Comparison of ENCODE assay signal across 1 cellular context in genomic region chr16:630815-631405, GRCh38.
TF ChIP-seq lines count a peak whose summit lies in the region.

Gene WFIKKN1, plus strand, starts transcription at chr16:630985. Its CDS starts 269 bp downstream, at chr16:631254.

TF ChIP-seq in WTC11, 78 proteins besides CTCF, POLR2A, EP300 and RAD21 (continued from another document):
- TF ChIP-seq AFF4 (CRISPR knock-in tag; IDR thresholded peaks at IDR 0.05; ENCODE audit: borderline replicate concordance) (no peak), ATF6 (CRISPR knock-in tag; IDR thresholded peaks at IDR 0.05) (no peak), TEAD1 (CRISPR knock-in tag; IDR thresholded peaks at IDR 0.05) (no peak; the same call in 1 of the 2 replicates), STAT6 (CRISPR knock-in tag; conservative IDR thresholded peaks at IDR 0.05; ENCODE audit: low read depth) (no peak), FOXP1 (CRISPR knock-in tag; IDR thresholded peaks at IDR 0.05; ENCODE audit: borderline replicate concordance) (peak; percentile 52; the same call in 1 of the 2 replicates), CREM (CRISPR knock-in tag; IDR thresholded peaks at IDR 0.05) (no peak), SP1 (CRISPR knock-in tag; conservative IDR thresholded peaks at IDR 0.05) (peak; percentile 58), NR3C1 (CRISPR knock-in tag; conservative IDR thresholded peaks at IDR 0.05; ENCODE audit: low read depth) (0 out of 2 replicates have a peak, but pooled peaks have one; percentile 21), EMX1 (CRISPR knock-in tag; IDR thresholded peaks at IDR 0.05) (no peak), NR2C2 (CRISPR knock-in tag; IDR thresholded peaks at IDR 0.05) (no peak), ARID4B (CRISPR knock-in tag; IDR thresholded peaks at IDR 0.05; ENCODE audit: borderline replicate concordance) (peak; percentile 15; the same call in 1 of the 2 replicates), ZNF232 (CRISPR knock-in tag; IDR thresholded peaks at IDR 0.05) (peak; percentile 56; the same call in 1 of the 2 replicates), ZNF416 (CRISPR knock-in tag; IDR thresholded peaks at IDR 0.05) (no peak), PRRX2 (CRISPR knock-in tag; IDR thresholded peaks at IDR 0.05) (no peak), ATF2 (CRISPR knock-in tag; IDR thresholded peaks at IDR 0.05; ENCODE audit: borderline replicate concordance, low read depth) (no peak), GABPB1 (CRISPR knock-in tag; IDR thresholded peaks at IDR 0.05) (0 out of 2 replicates have a peak, but pooled peaks have one; percentile 8), ZNF532 (CRISPR knock-in tag; IDR thresholded peaks at IDR 0.05; ENCODE audit: borderline replicate concordance) (no peak), PRDM15 (CRISPR knock-in tag; IDR thresholded peaks at IDR 0.05) (no peak), ETV6 (CRISPR knock-in tag; IDR thresholded peaks at IDR 0.05) (0 out of 2 replicates have a peak, but pooled peaks have one; percentile 60), JAZF1 (CRISPR knock-in tag; IDR thresholded peaks at IDR 0.05) (no peak)
TF ChIP-seq in WTC11: peak in this region for 10.
